ENCODE assay signal across 8 cellular contexts in genomic region chr9:15142903-15143534, GRCh38.
DNase-seq lines count a peak whose midpoint lies in the region; ATAC-seq and TF ChIP-seq lines count a peak whose summit lies in the region.

No MANE protein-coding gene starts in this region.

- WGBS in stomach, 5 donors = 55 to 68% (median 66%) methylated on average over 6 of the region's 6 CpGs

- H3K27ac ChIP-seq in stomach = no peak overlapping the region

- no peaks in the 10 kb centered on the region for H3K36me3 ChIP-seq in stomach

- peak; percentile 87 for TF ChIP-seq CTCF in astrocyte of the spinal cord (IDR thresholded peaks at IDR 0.05; ENCODE audit: low read depth, low read length)
- TF ChIP-seq CTCF in stomach (IDR thresholded peaks at IDR 0.05) = peak in 5 of 7 experiments; percentile 15 to 86 (median 67)

- in situ Hi-C loops in astrocyte of the spinal cord (cut with HindIII; ENCODE audit: low sequenced_read_pairs) = no loop called here

- no peaks in the 10 kb centered on the region for H3K27me3 ChIP-seq in stomach

- H3K4me3 ChIP-seq in astrocyte of the spinal cord (ENCODE audit: low read depth, low read length) (no peak overlapping the region), stomach (no peak overlapping the region)

- no peak for TF ChIP-seq POLR2A in stomach (IDR thresholded peaks at IDR 0.05)

- DNase-seq in Daoy (ENCODE audit: low read depth) (peak; percentile 13), NCI-H446 (lab: John Stamatoyannopoulos, UW) (peak; percentile 72 to 77), astrocyte of the spinal cord (ENCODE audit: low read depth, low spot score) (peak; percentile 64), iPS-NIHi11 (ENCODE audit: low spot score) (peak; percentile 73), stomach (no peak)

- no peak for TF ChIP-seq EP300 in stomach (IDR thresholded peaks at IDR 0.05)

- peaks cover 0 to 6% (median 0%) of the 10 kb centered on the region in 4 donors for H3K4me1 ChIP-seq in stomach

- no peaks in the 10 kb centered on the region for H3K9me3 ChIP-seq in stomach

- intact Hi-C loops in stomach (cut with DNase I; ENCODE audit: low total_unique reads) = no loop called here

- ATAC-seq in GM19328 (IDR thresholded peaks at IDR 0.05; ENCODE audit: unreplicated experiment) (peak; percentile 85), HG03175 (IDR thresholded peaks at IDR 0.05; ENCODE audit: unreplicated experiment) (peak; percentile 87), HG03025 (IDR thresholded peaks at IDR 0.05; ENCODE audit: low FRiP score, unreplicated experiment) (no peak)
